In genomic region chr11:43582024-43582836, GRCh38 we compare ENCODE assay signal across 19 cellular contexts.
DNase-seq lines count a peak whose midpoint lies in the region; ATAC-seq and TF ChIP-seq lines count a peak whose summit lies in the region.
"Had no signal": no experiment of that assay in that cellular context is flagged by ENCODE, and none has a peak within 500 bp of the region (broad histone marks: within the 10 kb centered on the region; RNA-seq: fewer than 3 reads in every experiment).

No MANE protein-coding gene starts in this region.

- H3K9me3 ChIP-seq in CD4-positive, alpha-beta T cell (ENCODE audit: control insufficient read depth, low read length): no peaks in the 10 kb centered on the region
- H3K9me3 ChIP-seq in HUES6 (ENCODE audit: control insufficient read depth, insufficient read depth, low read depth, low read length) (no peaks in the 10 kb centered on the region), neural cell (ENCODE audit: low read length) (no peaks in the 10 kb centered on the region)
- H3K9me3 ChIP-seq: ascending aorta, lower lobe of right lung, suprapubic skin had no signal

- H3K4me3 Mint-ChIP-seq in CD4-positive, alpha-beta T cell: peak overlapping the region; percentile 27
- H3K4me3 Mint-ChIP-seq: dendritic cell treated with granulocyte-macrophage colony-stimulating factor and Interleukin-4, amounts not matched to agents 40 ng/mL and 50 ng/mL, for 4 days had no signal

- in situ Hi-C loops in ACHN (cut with HindIII; ENCODE audit: low pct_ligation_motif_present, low pct_unique_long_range_greater_than_20kb, low sequenced_read_pairs): no loop called here

- no peaks in the 10 kb centered on the region for H3K9me2 ChIP-seq in neural cell (ENCODE audit: insufficient read depth, low read length)

- peaks cover 92% of the 10 kb centered on the region for H3K27me3 ChIP-seq in CD4-positive, alpha-beta T cell (ENCODE audit: control insufficient read depth, insufficient read depth, low read length)
- peaks cover 97% of the 10 kb centered on the region for H3K27me3 ChIP-seq in HUES6 (ENCODE audit: control insufficient read depth, insufficient read depth, low read length)
- H3K27me3 ChIP-seq in dorsolateral prefrontal cortex: peaks cover 0 to 87% (median 63%) of the 10 kb centered on the region in 45 donors
- peaks cover 92% of the 10 kb centered on the region for H3K27me3 ChIP-seq in neural cell (ENCODE audit: insufficient read depth, low read depth, low read length)

- TF ChIP-seq CTCF in CD4-positive, alpha-beta T cell (IDR thresholded peaks at IDR 0.05): no peak
- TF ChIP-seq CTCF in dorsolateral prefrontal cortex (IDR thresholded peaks at IDR 0.05 in 54 of 56, conservative IDR thresholded peaks at IDR 0.05 in 2 of 56; ENCODE audit: low read depth in 1 of 56, partially characterized antibody in 56 of 56) (no peak), neural cell (IDR thresholded peaks at IDR 0.05; ENCODE audit: poor library complexity, severe bottlenecking) (no peak)

- POLR2A ChIA-PET in CD4-positive, alpha-beta T cell (lab: Charles Lee): no interaction called here

- peaks cover 19% of the 10 kb centered on the region for H3K4me1 ChIP-seq in HUES6 (ENCODE audit: control insufficient read depth, insufficient read depth, low read length)
- H3K4me1 ChIP-seq: BLaER1 had no signal

- H3K4me2 ChIP-seq in neural cell (ENCODE audit: low read length): peak overlapping the region; percentile 84
- H3K4me2 ChIP-seq: BLaER1 had no signal

- no peaks in the 10 kb centered on the region for H3K79me2 ChIP-seq in neural cell (replicated peaks; ENCODE audit: insufficient read depth, low read length)

- no peak for TF ChIP-seq RAD21 in neural cell (conservative IDR thresholded peaks at IDR 0.05)

- no peaks in the 10 kb centered on the region for H4K20me1 ChIP-seq in neural cell (ENCODE audit: insufficient read depth)

- peaks cover 40% of the 10 kb centered on the region for H3K4me1 Mint-ChIP-seq in CD4-positive, alpha-beta T cell (ENCODE audit: low read depth)

- peaks cover 96% of the 10 kb centered on the region for H3K27me3 Mint-ChIP-seq in CD4-positive, alpha-beta T cell

- H3F3A ChIP-seq in neural cell (ENCODE audit: insufficient read depth, low read length, poor library complexity, severe bottlenecking): no peaks in the 10 kb centered on the region

- H3K9me3 Mint-ChIP-seq in CD4-positive, alpha-beta T cell: no peaks in the 10 kb centered on the region
- H3K9me3 Mint-ChIP-seq: dendritic cell treated with granulocyte-macrophage colony-stimulating factor and Interleukin-4, amounts not matched to agents 40 ng/mL and 50 ng/mL, for 4 days had no signal

- no peak overlapping the region for H3K9ac ChIP-seq in HUES6 (ENCODE audit: low read length)
- peak overlapping the region; percentile 63 for H3K9ac ChIP-seq in neural cell (ENCODE audit: low read length)
- H3K9ac ChIP-seq: BLaER1 had no signal

- no peak overlapping the region for H3K27ac ChIP-seq in CD4-positive, alpha-beta T cell (ENCODE audit: low read depth, low read length)
- H3K27ac ChIP-seq in HUES6 (ENCODE audit: low read depth, low read length) (no peak overlapping the region), dorsolateral prefrontal cortex (peak overlapping the region in 4 of 59 donors; percentile 11 to 66 (median 16)), neural cell (ENCODE audit: low read length) (no peak overlapping the region)
- H3K27ac ChIP-seq: ascending aorta, BLaER1, HL-60, lower lobe of right lung, RWPE1, suprapubic skin had no signal

- H3K4me3 ChIP-seq in HUES6 (ENCODE audit: low read depth, low read length): peak overlapping the region; percentile 79
- peak overlapping the region in 49 of 59 donors; percentile 1 to 77 (median 61) for H3K4me3 ChIP-seq in dorsolateral prefrontal cortex
- peak overlapping the region; percentile 94 for H3K4me3 ChIP-seq in neural cell (ENCODE audit: low read length)
- H3K4me3 ChIP-seq: BLaER1 had no signal

- DNase-seq in CD4-positive, alpha-beta T cell: no peak
- no peak for DNase-seq in dorsolateral prefrontal cortex
- no peak for DNase-seq in ACHN
- DNase-seq in COR-L47 (lab: John Stamatoyannopoulos, UW): no peak
- DNase-seq in SHP77 treated with DMSO at 0.1 percent for 48 hours (lab: John Stamatoyannopoulos, UW): no peak
- DNase-seq: activated CD4-positive, alpha-beta T cell treated with anti-CD3 and anti-CD28 coated beads for 48 hours; DND-41; lower lobe of right lung; NCI-H187; NCI-H526 treated with DMSO at 0.1 percent for 48 hours had no signal

- H3K36me3 ChIP-seq in HUES6 (ENCODE audit: control insufficient read depth, insufficient read depth, low read length) (no peaks in the 10 kb centered on the region), neural cell (ENCODE audit: insufficient read depth, low read length) (no peaks in the 10 kb centered on the region)
- H3K36me3 ChIP-seq: ascending aorta, BLaER1, lower lobe of right lung, suprapubic skin had no signal

- CTCF ChIA-PET in CD4-positive, alpha-beta T cell (lab: Charles Lee): no interaction called here

- no peak for TF ChIP-seq EP300 in neural cell (conservative IDR thresholded peaks at IDR 0.05; ENCODE audit: poor library complexity, severe bottlenecking)

- no peak overlapping the region for H3K27ac Mint-ChIP-seq in CD4-positive, alpha-beta T cell
- H3K27ac Mint-ChIP-seq: dendritic cell treated with granulocyte-macrophage colony-stimulating factor and Interleukin-4, amounts not matched to agents 40 ng/mL and 50 ng/mL, for 4 days had no signal

- no peak overlapping the region for H2AFZ ChIP-seq in neural cell (ENCODE audit: low read depth, low read length)

- ATAC-seq in CD4-positive, alpha-beta T cell (ENCODE audit: poor library complexity): no peak
- no peak for ATAC-seq in HG03432 (IDR thresholded peaks at IDR 0.05; ENCODE audit: unreplicated experiment)
- ATAC-seq: lower lobe of right lung had no signal

- no peaks in the 10 kb centered on the region for H3K36me3 Mint-ChIP-seq in CD4-positive, alpha-beta T cell (ENCODE audit: low read depth)

- intact Hi-C loops in CD4-positive, alpha-beta T cell (cut with DNase I, micrococcal nuclease): no loop called here
- intact Hi-C loops in dorsolateral prefrontal cortex (cut with DNase I): no loop called here

TF ChIP-seq in neural cell, 6 proteins besides CTCF, POLR2A, EP300 and RAD21:
- TF ChIP-seq SMC3 (conservative IDR thresholded peaks at IDR 0.05; ENCODE audit: poor library complexity) (no peak), TAF1 (IDR thresholded peaks at IDR 0.05; ENCODE audit: low read depth) (no peak), REST (IDR thresholded peaks at IDR 0.05; ENCODE audit: borderline replicate concordance) (no peak), EZH2 (IDR thresholded peaks at IDR 0.05; ENCODE audit: borderline replicate concordance, insufficient read depth, low read length, poor library complexity, severe bottlenecking) (no peak), POLR2AphosphoS5 (IDR thresholded peaks at IDR 0.05) (no peak), MXI1 (conservative IDR thresholded peaks at IDR 0.05; ENCODE audit: poor library complexity, severe bottlenecking) (no peak)
